9 cellular contexts compared by ENCODE assay signal in the genomic region with DNA sequence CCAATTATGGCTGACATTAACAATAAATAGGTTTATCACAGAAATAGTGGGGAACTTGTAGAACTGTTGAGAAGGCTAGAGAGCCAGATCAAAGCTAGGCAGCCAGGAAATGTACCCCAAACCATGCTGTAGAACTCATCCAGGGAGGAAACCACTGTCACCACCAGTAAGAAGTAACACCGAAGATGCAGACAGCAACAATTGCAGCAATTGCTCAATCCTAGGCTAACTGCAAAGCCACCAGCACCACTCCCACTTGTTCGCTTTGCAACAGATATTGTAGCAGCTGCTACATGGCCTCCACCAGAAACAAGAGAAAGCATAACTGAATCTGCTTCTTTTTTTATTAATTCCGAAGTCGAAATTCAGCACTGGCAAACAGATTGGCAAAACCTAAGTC. TPM values are rescaled to one million over a fixed set of nuclear protein-coding genes. Genes with fewer than 3 reads are reported as not detected.
A peak's percentile ranks its signal among the peaks of the same experiment; 100 is the strongest.
DNase-seq lines count a peak whose midpoint lies in the region.
"Not testable (repeated sequence)": the region's sequence is repeated elsewhere in the genome, so short reads cannot be mapped to it uniquely, and the experiment has no call there.
"Had no signal": no experiment of that assay in that cellular context is flagged by ENCODE, and none has a peak within 500 bp of the region (broad histone marks: within the 10 kb centered on the region; RNA-seq: fewer than 3 reads in every experiment).

No MANE protein-coding gene starts in this region.

- not testable (repeated sequence) for H3K27me3 Mint-ChIP-seq in CD4-positive, alpha-beta memory T cell; T-helper 2 cell treated with Interferon-gamma antibody and Interleukin-4, amounts not matched to agents 5 μg/mL and 100 μg/mL, for 36 hours (ENCODE audit: low read depth); activated CD4-positive, alpha-beta memory T cell treated with anti-CD3 and anti-CD28 coated beads for 36 hours; activated T-cell treated with anti-CD3 and anti-CD28 coated beads, Interleukin-2, amount 50 U/mL, for 24 hours

- intact Hi-C loops in CD4-positive, alpha-beta memory T cell (cut with micrococcal nuclease); activated CD4-positive, alpha-beta memory T cell treated with anti-CD3 and anti-CD28 coated beads for 36 hours (cut with micrococcal nuclease): not testable (repeated sequence)

- not testable (repeated sequence) for H3K27ac ChIP-seq in CD4-positive, alpha-beta memory T cell (ENCODE audit: low read depth, low read length)

- not testable (repeated sequence) for H3K27me3 ChIP-seq in CD4-positive, alpha-beta memory T cell (ENCODE audit: insufficient read depth, low read length)

- CTCF ChIA-PET in CD4-positive, alpha-beta memory T cell (lab: Charles Lee; ENCODE audit: partially characterized antibody); activated CD4-positive, alpha-beta memory T cell treated with anti-CD3 and anti-CD28 coated beads for 36 hours (lab: Charles Lee): not testable (repeated sequence)

- H3K4me1 Mint-ChIP-seq in CD4-positive, alpha-beta memory T cell = peaks cover 3 to 14% (median 5%) of the 10 kb centered on the region in 4 donors
- not testable (repeated sequence) for H3K4me1 Mint-ChIP-seq in T-helper 2 cell treated with Interferon-gamma antibody and Interleukin-4, amounts not matched to agents 5 μg/mL and 100 μg/mL, for 36 hours (ENCODE audit: low read depth); activated CD4-positive, alpha-beta memory T cell treated with anti-CD3 and anti-CD28 coated beads for 36 hours (ENCODE audit: low read depth)
- peaks cover 15% of the 10 kb centered on the region for H3K4me1 Mint-ChIP-seq in activated T-cell treated with anti-CD3 and anti-CD28 coated beads, Interleukin-2, amount 50 U/mL, for 24 hours (ENCODE audit: low read depth)

- POLR2A ChIA-PET in CD4-positive, alpha-beta memory T cell (lab: Charles Lee; ENCODE audit: partially characterized antibody); activated CD4-positive, alpha-beta memory T cell treated with anti-CD3 and anti-CD28 coated beads for 36 hours (lab: Charles Lee): not testable (repeated sequence)

- peak overlapping the region in 3 of 8 donors; percentile 30 to 40 (median 36) for H3K4me3 Mint-ChIP-seq in CD4-positive, alpha-beta memory T cell
- peak overlapping the region; percentile 12 for H3K4me3 Mint-ChIP-seq in T-helper 2 cell treated with Interferon-gamma antibody and Interleukin-4, amounts not matched to agents 5 μg/mL and 100 μg/mL, for 36 hours
- not testable (repeated sequence) for H3K4me3 Mint-ChIP-seq in activated CD4-positive, alpha-beta memory T cell treated with anti-CD3 and anti-CD28 coated beads for 36 hours
- peak overlapping the region; percentile 27 for H3K4me3 Mint-ChIP-seq in activated T-cell treated with anti-CD3 and anti-CD28 coated beads, Interleukin-2, amount 50 U/mL, for 24 hours

- not testable (repeated sequence) for H3K36me3 Mint-ChIP-seq in CD4-positive, alpha-beta memory T cell; T-helper 2 cell treated with Interferon-gamma antibody and Interleukin-4, amounts not matched to agents 5 μg/mL and 100 μg/mL, for 36 hours (ENCODE audit: low read depth); activated CD4-positive, alpha-beta memory T cell treated with anti-CD3 and anti-CD28 coated beads for 36 hours; activated T-cell treated with anti-CD3 and anti-CD28 coated beads, Interleukin-2, amount 50 U/mL, for 24 hours (ENCODE audit: low read depth)

- H3K4me3 ChIP-seq in CD4-positive, alpha-beta memory T cell (ENCODE audit: low read length in 2 of 2) = not testable (repeated sequence)

- H3K4me1 ChIP-seq in CD4-positive, alpha-beta memory T cell (ENCODE audit: insufficient read depth, low read length) = not testable (repeated sequence)

- H3K9me3 Mint-ChIP-seq in CD4-positive, alpha-beta memory T cell; T-helper 2 cell treated with Interferon-gamma antibody and Interleukin-4, amounts not matched to agents 5 μg/mL and 100 μg/mL, for 36 hours; activated CD4-positive, alpha-beta memory T cell treated with anti-CD3 and anti-CD28 coated beads for 36 hours; activated T-cell treated with anti-CD3 and anti-CD28 coated beads, Interleukin-2, amount 50 U/mL, for 24 hours: not testable (repeated sequence)

- H3K36me3 ChIP-seq in CD4-positive, alpha-beta memory T cell (ENCODE audit: insufficient read depth, low read length) = not testable (repeated sequence)

- peak overlapping the region in 1 of 7 donors; percentile 66 for H3K27ac Mint-ChIP-seq in CD4-positive, alpha-beta memory T cell
- H3K27ac Mint-ChIP-seq in T-helper 2 cell treated with Interferon-gamma antibody and Interleukin-4, amounts not matched to agents 5 μg/mL and 100 μg/mL, for 36 hours; activated CD4-positive, alpha-beta memory T cell treated with anti-CD3 and anti-CD28 coated beads for 36 hours; activated T-cell treated with anti-CD3 and anti-CD28 coated beads, Interleukin-2, amount 50 U/mL, for 24 hours: not testable (repeated sequence)

- DNase-seq in CD4-positive, alpha-beta memory T cell = peak; percentile 48 to 71 (median 66)
- peak; percentile 21 for DNase-seq in T-helper 2 cell treated with Interferon-gamma antibody and Interleukin-4, amounts not matched to agents 5 μg/mL and 100 μg/mL, for 36 hours (ENCODE audit: low spot score)
- peak; percentile 47 for DNase-seq in activated CD4-positive, alpha-beta memory T cell treated with anti-CD3 and anti-CD28 coated beads for 36 hours
- not testable (repeated sequence) for DNase-seq in activated T-cell treated with anti-CD3 and anti-CD28 coated beads, Interleukin-2, amount 50 U/mL, for 24 hours
- peak; percentile 50 for DNase-seq in activated gamma-delta T cell treated with Interleukin-2 at 50 U/mL for 16 hours
- peak; percentile 7 for DNase-seq in effector CD4-positive, alpha-beta T cell
- peak; percentile 6 for DNase-seq in stimulated activated CD4-positive, alpha-beta T cell treated with anti-CD3 and anti-CD28 coated beads, Interleukin-1b, Interleukin-23, amount 100 ng/mL, for 48 hours
- DNase-seq in stimulated activated CD8-positive, alpha-beta memory T cell treated with anti-CD3 and anti-CD28 coated beads, Interleukin-4, amount 100 ng/mL, for 48 hours = peak; percentile 27

- H3K9me3 ChIP-seq in CD4-positive, alpha-beta memory T cell (ENCODE audit: control insufficient read depth in 1 of 2, low read length in 2 of 2) = not testable (repeated sequence)

RNA-seq across cellular contexts. Expression of gene PPIAL4G, which starts 2.0 kb away (rescaled TPM):
- 1 to 10 TPM; 4.2 to 5.2 TPM for total RNA-seq in CD4-positive, alpha-beta memory T cell
- polyA plus RNA-seq in CD4-positive, alpha-beta memory T cell = under 1 TPM in 1 of 2 donors, not detected in 1; 0.21 TPM
- under 1 TPM; 0.12 to 0.14 TPM for total RNA-seq in activated CD4-positive, alpha-beta memory T cell treated with anti-CD3 and anti-CD28 coated beads for 36 hours
- total RNA-seq: HFFc6 had no signal

Comparison
In these comparisons a context has a peak if more than half of its experiments do, and no peak if none do; other contexts are left out.
1. RNA of gene PPIAL4G, which starts 2.0 kb away (total RNA-seq): 4.2 to 5.2 TPM in CD4-positive, alpha-beta memory T cell; 0.12 to 0.14 TPM in activated CD4-positive, alpha-beta memory T cell treated with anti-CD3 and anti-CD28 coated beads for 36 hours; every median in the first group is over 4 times any median in the second.